8 cellular contexts compared by ENCODE assay signal in the genomic region with DNA sequence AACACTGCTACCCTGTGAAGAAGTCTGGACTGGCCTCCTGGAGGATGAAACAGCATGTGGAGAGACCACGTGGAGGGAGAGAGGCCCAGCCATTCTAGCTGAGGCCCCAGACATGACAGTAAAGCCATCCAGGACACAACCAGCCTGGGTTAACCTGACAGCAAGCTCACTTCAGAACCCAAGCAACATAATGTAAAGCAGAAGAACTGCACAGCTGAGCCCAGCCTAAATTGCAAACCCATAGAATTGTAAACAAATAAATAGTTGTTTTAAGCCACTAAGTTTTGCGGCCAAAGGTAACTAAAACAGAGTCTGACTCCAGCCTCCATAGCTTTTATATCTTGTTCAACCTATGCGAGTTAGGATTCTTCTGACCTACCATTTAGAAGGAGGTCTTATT.
"Had no signal": no experiment of that assay in that cellular context is flagged by ENCODE, and none has a peak within 500 bp of the region (broad histone marks: within the 10 kb centered on the region; RNA-seq: fewer than 3 reads in every experiment).

No MANE protein-coding gene starts in this region.

- DNase-seq: GDM1, GF-D8 had no signal

- H3K4me3 ChIP-seq: GM12878 had no signal

- FAIRE-seq: G401.6, GM12878, GM12891, GM12892, GM18507, GM19239 had no signal

- ATAC-seq: GM12878 had no signal
